In genomic region chr10:77969029-77969635, GRCh38 we compare ENCODE assay signal across 25 cellular contexts. TPM values are rescaled to one million over a fixed set of nuclear protein-coding genes. Genes with fewer than 3 reads are reported as not detected.
DNase-seq lines count a peak whose midpoint lies in the region; ATAC-seq and TF ChIP-seq lines count a peak whose summit lies in the region.
"Had no signal": no experiment of that assay in that cellular context is flagged by ENCODE, and none has a peak within 500 bp of the region (broad histone marks: within the 10 kb centered on the region; RNA-seq: fewer than 3 reads in every experiment).

No MANE protein-coding gene starts in this region.

- CTCF ChIA-PET in SK-N-SH (lab: Yijun Ruan, JAX), result interaction anchor here (1.7 kb wide), 1 partner anchor 257 kb away, joined by 4 read pairs; no protein-coding TSS in a partner anchor

- peaks cover 58% of the 10 kb centered on the region for H3K4me1 Mint-ChIP-seq in nephron progenitor cell

- peaks cover 10 to 16% of the 10 kb centered on the region in 2 experiments; a peak in 3 of 4 replicates for H3K4me1 ChIP-seq in SK-N-SH (ENCODE audit: control insufficient read depth in 1 of 2, insufficient read depth in 2 of 2, low read depth in 1 of 2, low read length in 1 of 2)
- peaks cover 0 to 46% (median 41%) of the 10 kb centered on the region in 4 donors for H3K4me1 ChIP-seq in sigmoid colon
- H3K4me1 ChIP-seq in vagina, result peaks cover 29% of the 10 kb centered on the region

- TF ChIP-seq POLR2A in sigmoid colon (IDR thresholded peaks at IDR 0.05), result no peak
- TF ChIP-seq POLR2A in vagina (IDR thresholded peaks at IDR 0.05), result no peak

- peaks cover 13% of the 10 kb centered on the region for H3K9me3 Mint-ChIP-seq in nephron progenitor cell
- H3K9me3 Mint-ChIP-seq: CD8-positive, alpha-beta T cell; immature natural killer cell had no signal

- WGBS in SK-N-SH (ENCODE audit: low lambda C conversion rate), result 97% methylated on average over 6 of the region's 7 CpGs
- WGBS in sigmoid colon, 2 donors, result 78 to 81% methylated on average over 7 of the region's 7 CpGs

- H3K9me2 ChIP-seq in SK-N-SH, result no peaks in the 10 kb centered on the region

- H3K27me3 ChIP-seq in SK-N-SH (ENCODE audit: insufficient read depth) (no peaks in the 10 kb centered on the region), sigmoid colon (no peaks in the 10 kb centered on the region), vagina (no peaks in the 10 kb centered on the region)
- H3K27me3 ChIP-seq: suprapubic skin had no signal

- intact Hi-C loops in sigmoid colon (cut with DNase I) (loop anchor here (1.0 to 2.0 kb wide), 2 partner anchors 42 to 123 kb away; partner anchors contain the start of gene DLG5), vagina (cut with DNase I) (no loop called here)

- TF ChIP-seq CTCF in SK-N-SH (IDR thresholded peaks at IDR 0.05) (no peak), nephron progenitor cell (IDR thresholded peaks at IDR 0.05) (no peak), sigmoid colon (IDR thresholded peaks at IDR 0.05) (no peak), vagina (IDR thresholded peaks at IDR 0.05) (no peak)

- no peak overlapping the region for H2AFZ ChIP-seq in SK-N-SH (ENCODE audit: low read depth)

- TF ChIP-seq EP300 in SK-N-SH (IDR thresholded peaks at IDR 0.05; ENCODE audit: borderline replicate concordance in 1 of 2, low read depth in 1 of 2, low read length in 1 of 2) (no peak), sigmoid colon (IDR thresholded peaks at IDR 0.05) (no peak)

- H3K27ac Mint-ChIP-seq in nephron progenitor cell, result peak overlapping the region; percentile 86
- H3K27ac Mint-ChIP-seq: activated naive CD8-positive, alpha-beta T cell treated with anti-CD3 and anti-CD28 coated beads for 36 hours; CD8-positive, alpha-beta T cell; IgD-negative memory B cell; immature natural killer cell; memory B cell had no signal

- no peak overlapping the region for H3K4me3 Mint-ChIP-seq in nephron progenitor cell
- H3K4me3 Mint-ChIP-seq: activated naive CD8-positive, alpha-beta T cell treated with anti-CD3 and anti-CD28 coated beads for 36 hours; CD8-positive, alpha-beta T cell; IgD-negative memory B cell; immature natural killer cell; memory B cell; naive thymus-derived CD4-positive, alpha-beta T cell had no signal

- H3K36me3 ChIP-seq in SK-N-SH (replicated peaks in 1 of 2; ENCODE audit: control insufficient read depth in 1 of 2, insufficient read depth in 2 of 2, low read length in 1 of 2) (peaks cover 0 to 4% of the 10 kb centered on the region in 2 experiments), sigmoid colon (no peaks in the 10 kb centered on the region), vagina (no peaks in the 10 kb centered on the region)
- H3K36me3 ChIP-seq: suprapubic skin had no signal

- peak overlapping the region in 1 of 2 experiments; percentile 51; a peak in 2 of 4 replicates for H3K27ac ChIP-seq in SK-N-SH (ENCODE audit: low read depth in 2 of 2, low read length in 1 of 2)
- peak overlapping the region; percentile 79 to 93 (median 90) for H3K27ac ChIP-seq in sigmoid colon
- H3K27ac ChIP-seq in vagina, result peak overlapping the region; percentile 87
- H3K27ac ChIP-seq: skin epidermis, suprapubic skin had no signal

- no peak overlapping the region for H3K4me2 ChIP-seq in SK-N-SH

- H3K9me3 ChIP-seq in SK-N-SH (no peaks in the 10 kb centered on the region), sigmoid colon (no peaks in the 10 kb centered on the region), vagina (no peaks in the 10 kb centered on the region)
- H3K9me3 ChIP-seq: suprapubic skin had no signal

- H3K4me3 ChIP-seq in SK-N-SH (ENCODE audit: low read depth in 2 of 2, low read length in 1 of 2) (no peak overlapping the region), sigmoid colon (no peak overlapping the region), vagina (no peak overlapping the region)
- H3K4me3 ChIP-seq: skin epidermis, suprapubic skin had no signal

- no peaks in the 10 kb centered on the region for H3K27me3 Mint-ChIP-seq in nephron progenitor cell (ENCODE audit: low read depth, poor library complexity)
- H3K27me3 Mint-ChIP-seq: activated naive CD8-positive, alpha-beta T cell treated with anti-CD3 and anti-CD28 coated beads for 36 hours; IgD-negative memory B cell had no signal

- H3F3A ChIP-seq in SK-N-SH (replicated peaks; ENCODE audit: insufficient read depth), result peaks cover 19% of the 10 kb centered on the region

- no peaks in the 10 kb centered on the region for H3K79me2 ChIP-seq in SK-N-SH (ENCODE audit: insufficient read depth)

- ATAC-seq in SK-N-SH treated with all-trans-retinoic acid at 6 μM for 48 hours (no peak), HG03460 (IDR thresholded peaks at IDR 0.05; ENCODE audit: unreplicated experiment) (no peak)
- ATAC-seq: CD8-positive, alpha-beta T cell; HCT116; naive thymus-derived CD4-positive, alpha-beta T cell had no signal

- no peaks in the 10 kb centered on the region for H4K20me1 ChIP-seq in SK-N-SH (ENCODE audit: insufficient read depth)

- TF ChIP-seq RAD21 in SK-N-SH (IDR thresholded peaks at IDR 0.05; ENCODE audit: low read length), result no peak

- H3K36me3 Mint-ChIP-seq in nephron progenitor cell (ENCODE audit: low read depth), result peaks cover 11% of the 10 kb centered on the region
- H3K36me3 Mint-ChIP-seq: IgD-negative memory B cell had no signal

- DNase-seq in SK-N-SH (no peak), nephron progenitor cell (no peak), sigmoid colon (peak; percentile 81), vagina (ENCODE audit: extremely low spot score in 2 of 2) (no peak), H4 (ENCODE audit: low spot score) (no peak), NCI-H187 (lab: John Stamatoyannopoulos, UW) (no peak)
- DNase-seq: 8988T; activated naive CD8-positive, alpha-beta T cell treated with anti-CD3 and anti-CD28 coated beads for 36 hours; CD8-positive, alpha-beta T cell; DMS153; effector CD8-positive, alpha-beta T cell; erythroblast; foreskin melanocyte; hippocampal formation; immature natural killer cell; naive thymus-derived CD4-positive, alpha-beta T cell; NCI-H1436 treated with DMSO at 0.1 percent for 48 hours; NCI-H446 treated with DMSO at 0.1 percent for 48 hours had no signal

- H3K9ac ChIP-seq in SK-N-SH, result no peak overlapping the region

- POLR2A ChIA-PET in SK-N-SH (lab: Yijun Ruan, JAX), result interaction anchor here (0.8 kb wide), 1 partner anchor 15 kb away, joined by 3 read pairs; no protein-coding TSS in a partner anchor

TF ChIP-seq in SK-N-SH, 30 proteins besides CTCF, POLR2A, EP300 and RAD21:
- no peak for TF ChIP-seq NFIC (IDR thresholded peaks at IDR 0.05; ENCODE audit: borderline replicate concordance)
- TF ChIP-seq GATA2 (CRISPR knock-in tag; IDR thresholded peaks at IDR 0.05), result peak; percentile 42

TF ChIP-seq in SK-N-SH treated with all-trans-retinoic acid at 6 μM for 48 hours, 23 proteins besides CTCF, POLR2A, EP300 and RAD21:
- TF ChIP-seq CSRNP3 (CRISPR knock-in tag; IDR thresholded peaks at IDR 0.05), result no peak
- TF ChIP-seq ESRRG (CRISPR knock-in tag; IDR thresholded peaks at IDR 0.05), result no peak
- no peak for TF ChIP-seq ZNF70 (CRISPR knock-in tag; IDR thresholded peaks at IDR 0.05)
- TF ChIP-seq ZFP3 (CRISPR knock-in tag; IDR thresholded peaks at IDR 0.05), result no peak
TF ChIP-seq in SK-N-SH treated with all-trans-retinoic acid at 6 μM for 48 hours: peak in this region for 0.

RNA-seq across cellular contexts. Expression of gene DLG5, which starts 42.6 kb away (rescaled TPM):
- 15.3 and 31.3 TPM in 2 replicates for polyA plus RNA-seq in SK-N-SH (2012; rRNA removed)
- 17.4 and 24.5 TPM in 2 replicates for polyA plus RNA-seq in SK-N-SH (2012; cell fraction: cytosol; rRNA removed)
- 61.3 and 63.0 TPM in 2 replicates for polyA plus RNA-seq in SK-N-SH (2012; cell fraction: nucleus; rRNA removed)
- 10 to 100 TPM; 41.0 to 78.1 (median 49.4) TPM for total RNA-seq in sigmoid colon
- polyA plus RNA-seq in sigmoid colon, result 10 to 100 TPM in 1 of 3 donors, 1 to 10 TPM in 2; 6.0 to 20.3 (median 7.2) TPM
- total RNA-seq in vagina, result 57.5 TPM
- 14.0 and 16.8 TPM in 2 replicates for total RNA-seq in H4 (2014; rRNA removed; shearing (Covaris generic))
- polyA plus RNA-seq: naive thymus-derived CD4-positive, alpha-beta T cell had no signal
